In genomic region chr11:9428706-9429105, GRCh38 we compare ENCODE assay signal across 18 cellular contexts. TPM values are rescaled to one million over a fixed set of nuclear protein-coding genes. Genes with fewer than 3 reads are reported as not detected.
DNase-seq lines count a peak whose midpoint lies in the region; ATAC-seq, FAIRE-seq and TF ChIP-seq lines count a peak whose summit lies in the region.
"Had no signal": no experiment of that assay in that cellular context is flagged by ENCODE, and none has a peak within 500 bp of the region (broad histone marks: within the 10 kb centered on the region; RNA-seq: fewer than 3 reads in every experiment).

No MANE protein-coding gene starts in this region.

- CTCF ChIA-PET in T-cell (lab: Charles Lee) = no interaction called here

- TF ChIP-seq CTCF in D721Med (IDR thresholded peaks at IDR 0.05; ENCODE audit: insufficient read depth, missing control alignments) (no peak), choroid plexus epithelial cell (conservative IDR thresholded peaks at IDR 0.05; ENCODE audit: low read depth, low read length) (no peak), Peyer's patch (IDR thresholded peaks at IDR 0.05) (no peak)

- FAIRE-seq in D721Med (lab: Jason Lieb, UNC) = peak; percentile 58
- FAIRE-seq: RCC 7860 had no signal

- peaks cover 23% of the 10 kb centered on the region for H3K36me3 Mint-ChIP-seq in memory B cell
- H3K36me3 Mint-ChIP-seq in T-cell = peaks cover 51% of the 10 kb centered on the region

- H3K36me3 ChIP-seq in Peyer's patch = peaks cover 0 to 100% (median 0%) of the 10 kb centered on the region in 3 donors

- H3K4me1 Mint-ChIP-seq in memory B cell (no peaks in the 10 kb centered on the region), T-cell (no peaks in the 10 kb centered on the region)

- H3K27me3 Mint-ChIP-seq in memory B cell = no peaks in the 10 kb centered on the region
- H3K27me3 Mint-ChIP-seq in T-cell = no peaks in the 10 kb centered on the region

- POLR2A ChIA-PET in T-cell (lab: Charles Lee) = no interaction called here

- H3K9me3 Mint-ChIP-seq in memory B cell (no peaks in the 10 kb centered on the region), T-cell (no peaks in the 10 kb centered on the region)

- no peak for TF ChIP-seq POLR2A in Peyer's patch (IDR thresholded peaks at IDR 0.05)

- no peaks in the 10 kb centered on the region for H3K9me3 ChIP-seq in Peyer's patch
- H3K9me3 ChIP-seq: BE2C, SJCRH30 had no signal

- no peaks in the 10 kb centered on the region for H3K27me3 ChIP-seq in Peyer's patch
- H3K27me3 ChIP-seq: BE2C, SJCRH30 had no signal

- DNase-seq in D721Med (ENCODE audit: insufficient read length, low spot score) = no peak
- peak; percentile 19 for DNase-seq in choroid plexus epithelial cell (ENCODE audit: low read depth)
- no peak for DNase-seq in memory B cell (ENCODE audit: low spot score in 2 of 2)
- DNase-seq in Peyer's patch = no peak
- DNase-seq in T-cell = no peak
- DNase-seq: BE2C, GM23248, NCI-H1092 treated with DMSO at 0.1 percent for 48 hours, NCI-H146, NCI-H2029, NCI-H2227 treated with DMSO at 0.1 percent for 48 hours, NCI-H510A treated with DMSO at 0.1 percent for 48 hours, NCI-H748 treated with DMSO at 0.1 percent for 48 hours, SJCRH30 had no signal

- H3K4me3 ChIP-seq in choroid plexus epithelial cell (ENCODE audit: low read depth, low read length) (no peak overlapping the region), Peyer's patch (no peak overlapping the region)
- H3K4me3 ChIP-seq: GM23248, SJCRH30 had no signal

- H3K27ac ChIP-seq in Peyer's patch = no peak overlapping the region
- H3K27ac ChIP-seq: GM23248, SJCRH30 had no signal

- H3K27ac Mint-ChIP-seq in memory B cell (peak overlapping the region; percentile 60), T-cell (no peak overlapping the region)

- H3K4me3 Mint-ChIP-seq in memory B cell = no peak overlapping the region
- H3K4me3 Mint-ChIP-seq in T-cell = no peak overlapping the region

- no peak for ATAC-seq in memory B cell (ENCODE audit: low read depth)
- ATAC-seq in T-cell (replicated peaks in 1 of 4) = no peak
- ATAC-seq in GM18867 (IDR thresholded peaks at IDR 0.05; ENCODE audit: unreplicated experiment) = no peak
- ATAC-seq: HCT116 had no signal

- H3K4me1 ChIP-seq in Peyer's patch = no peaks in the 10 kb centered on the region
- H3K4me1 ChIP-seq: BE2C, SJCRH30 had no signal

TF ChIP-seq in PFSK-1, 5 proteins besides CTCF, POLR2A, EP300 and RAD21:
- TF ChIP-seq POLR2AphosphoS5 (IDR thresholded peaks at IDR 0.05; ENCODE audit: low read depth, low read length) (0 out of 2 replicates have a peak, but pooled peaks have one; percentile 39), TAF1 (IDR thresholded peaks at IDR 0.05; ENCODE audit: borderline replicate concordance, insufficient read depth, low read length) (no peak), REST (IDR thresholded peaks at IDR 0.05; ENCODE audit: insufficient read depth in 1 of 2, low read depth in 2 of 2, low read length in 2 of 2) (no peak), FOXP2 (optimal IDR thresholded peaks at IDR 0.05; ENCODE audit: borderline replicate concordance, extremely low read depth, extremely low read length, insufficient read depth) (no peak)
TF ChIP-seq in PFSK-1: peak in this region for 1.

RNA-seq across cellular contexts. Expression of gene ZNF143, which starts 32.1 kb away (rescaled TPM):
- polyA plus RNA-seq in PFSK-1 (2012; ENCODE audit: insufficient read length, low read depth) = 18.2 TPM
- total RNA-seq in Peyer's patch = 10 to 100 TPM in 3 of 4 donors, 1 to 10 TPM in 1; 8.5 to 56.1 (median 35.7) TPM
- 10 to 100 TPM; 30.1 to 51.2 (median 46.3) TPM for total RNA-seq in T-cell

RNA-seq across cellular contexts. Expression of gene IPO7, which starts 44.3 kb away (rescaled TPM):
- 96.8 TPM for polyA plus RNA-seq in PFSK-1 (2012; ENCODE audit: insufficient read length, low read depth)
- total RNA-seq in Peyer's patch (10 to 100 TPM; 32.4 to 79.9 (median 54.3) TPM), T-cell (10 to 100 TPM; 53.3 to 72.8 (median 61.2) TPM)
